ENCODE assay signal across 28 cellular contexts in genomic region chr20:1994627-1995026, GRCh38. TPM values are rescaled to one million over a fixed set of nuclear protein-coding genes. Genes with fewer than 3 reads are reported as not detected.
"Had no signal": no experiment of that assay in that cellular context is flagged by ENCODE, and none has a peak within 500 bp of the region (broad histone marks: within the 10 kb centered on the region; RNA-seq: fewer than 3 reads in every experiment).

No MANE protein-coding gene starts in this region.

- H3K4me1 ChIP-seq: adrenal gland, SJCRH30 had no signal

- ATAC-seq: activated T-cell treated with anti-CD3 and anti-CD28 coated beads, Interleukin-2, amount 50 U/mL, for 72 hours; Panc1 had no signal

- H3K36me3 ChIP-seq: adrenal gland, SJCRH30 had no signal

- H3K9me3 ChIP-seq: adrenal gland, SJCRH30, SK-N-SH had no signal

- H3K4me3 ChIP-seq: adrenal gland, SJCRH30 had no signal

- H3K9me2 ChIP-seq: SK-N-SH had no signal

- H3K9ac ChIP-seq: SK-N-SH had no signal

- H3K4me2 ChIP-seq: SK-N-SH had no signal

- H3K27ac ChIP-seq: adrenal gland, SJCRH30, VCaP had no signal

- DNase-seq: activated CD4-positive, alpha-beta memory T cell treated with anti-CD3 and anti-CD28 coated beads for 36 hours; activated CD4-positive, alpha-beta T cell treated with anti-CD3 and anti-CD28 coated beads, Interleukin-2, amount 10 ng/mL, durations not matched to agents 7 days and 5 days; activated CD4-positive, CD25-positive, alpha-beta regulatory T cell; activated CD8-positive, alpha-beta memory T cell treated with anti-CD3 and anti-CD28 coated beads for 24 hours; activated naive CD4-positive, alpha-beta T cell treated with anti-CD3 and anti-CD28 coated beads, Interleukin-2, amount 50 U/mL, for 16 hours; activated naive CD8-positive, alpha-beta T cell treated with anti-CD3 and anti-CD28 coated beads, Interleukin-2, amount 10 ng/mL, durations not matched to agents 7 days and 5 days; activated T-cell treated with anti-CD3 and anti-CD28 coated beads, Interleukin-2, amount 50 U/mL, for 72 hours; Kasumi-1; KBM-7; NCI-H1092; NCI-H1417; NCI-H1930; NCI-H2107; NCI-H2171 treated with DMSO at 0.1 percent for 48 hours; NCI-H226; NCI-H510A; NCI-H526 treated with DMSO at 0.1 percent for 48 hours; NCI-H82; Right ventricle myocardium superior; RPMI8226; SJCRH30; SK-N-SH; T-helper 1 cell had no signal

RNA-seq across cellular contexts. Expression of gene PDYN, which starts 0.8 kb away (rescaled TPM):
- total RNA-seq: activated CD4-positive, alpha-beta memory T cell treated with anti-CD3 and anti-CD28 coated beads for 36 hours; activated CD4-positive, alpha-beta T cell treated with anti-CD3 and anti-CD28 coated beads, Interleukin-2, amount 10 ng/mL, durations not matched to agents 7 days and 5 days; activated naive CD8-positive, alpha-beta T cell treated with anti-CD3 and anti-CD28 coated beads, Interleukin-2, amount 10 ng/mL, durations not matched to agents 7 days and 5 days; activated T-cell treated with anti-CD3 and anti-CD28 coated beads, Interleukin-2, amount 50 U/mL, for 72 hours; activated T-helper 2 cell treated with anti-CD3 and anti-CD28 coated beads, Interferon-gamma antibody, Interleukin-2, Interleukin-4, amounts not matched to agents 10 μg/mL and 5 μg/mL and 100 μg/mL, durations not matched to agents 14 hours and 24 hours and 36 hours; adrenal gland; Right ventricle myocardium superior; SJCRH30; T-helper 2 cell treated with Interferon-gamma antibody and Interleukin-4, amounts not matched to agents 100 ng/mL and 5 ng/mL, for 36 hours had no signal
- polyA plus RNA-seq: adrenal gland, SK-N-SH had no signal
